Comparison of ENCODE assay signal across 18 cellular contexts in the genomic region with DNA sequence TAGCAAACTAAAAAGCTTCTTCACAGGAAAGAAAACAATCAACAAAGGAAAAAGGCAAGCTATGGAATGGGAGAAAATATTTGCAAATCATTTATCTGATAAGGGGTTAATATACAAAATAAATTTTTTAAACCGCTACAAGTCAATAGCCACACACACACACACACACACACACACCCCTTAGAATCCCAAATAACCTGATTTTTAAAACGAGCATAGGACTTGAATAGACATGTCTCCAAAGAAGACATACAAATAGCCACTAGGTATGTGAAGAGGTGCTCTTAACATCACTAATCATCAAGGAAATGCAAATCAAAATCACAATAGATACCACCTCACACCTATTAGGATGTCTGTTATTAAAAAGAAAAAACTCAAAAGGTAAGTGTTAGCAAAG.
"Had no signal": no experiment of that assay in that cellular context is flagged by ENCODE, and none has a peak within 500 bp of the region (broad histone marks: within the 10 kb centered on the region; RNA-seq: fewer than 3 reads in every experiment).

No MANE protein-coding gene starts in this region.

- DNase-seq: activated CD4-positive, alpha-beta T cell treated with anti-CD3 and anti-CD28 coated beads for 36 hours; activated CD8-positive, alpha-beta memory T cell treated with anti-CD3 and anti-CD28 coated beads, Interleukin-2, amount 50 U/mL, for 48 hours; activated CD8-positive, alpha-beta T cell treated with anti-CD3 and anti-CD28 coated beads for 36 hours; activated naive CD4-positive, alpha-beta T cell treated with Interleukin-2 at 50 U/mL for 16 hours; caudate nucleus; colonic mucosa; gastrocnemius medialis; heart right ventricle; kidney; left ventricle myocardium inferior; ovary; stimulated activated CD4-positive, alpha-beta T cell treated with anti-CD3 and anti-CD28 coated beads, Interleukin-4, amount 100 ng/mL, for 1 hour; stimulated activated CD8-positive, alpha-beta memory T cell treated with anti-CD3 and anti-CD28 coated beads, Interleukin-4, amount 100 ng/mL, for 48 hours; upper lobe of right lung had no signal

- H3K4me3 ChIP-seq: colonic mucosa, gastrocnemius medialis, heart right ventricle, left ventricle myocardium inferior, ovary, upper lobe of right lung had no signal

- ATAC-seq: activated CD8-positive, alpha-beta T cell treated with anti-CD3 and anti-CD28 coated beads for 36 hours; gastrocnemius medialis; heart right ventricle; upper lobe of right lung had no signal

- H3K9me3 ChIP-seq: colonic mucosa, gastrocnemius medialis, upper lobe of right lung had no signal

- H3K4me3 Mint-ChIP-seq: activated CD4-positive, alpha-beta T cell treated with anti-CD3 and anti-CD28 coated beads for 36 hours; activated CD8-positive, alpha-beta T cell treated with anti-CD3 and anti-CD28 coated beads for 36 hours; activated T-helper 1 cell treated with anti-CD3 and anti-CD28 coated beads, Interleukin-12 subunit alpha, Interleukin-12 subunit beta, Interleukin-2, Interleukin-4 antibody, amounts not matched to agents 30 ng/mL and 10 ng/mL and 1 ng/mL, durations not matched to agents 14 hours and 24 hours and 36 hours; neural crest cell; stimulated activated naive CD8-positive, alpha-beta T cell treated with anti-CD3 and anti-CD28 coated beads, Interleukin-15, Interleukin-2, amounts not matched to agents 100 ng/mL and 50 ng/mL, for 24 hours had no signal

- H3K27ac Mint-ChIP-seq: activated CD4-positive, alpha-beta T cell treated with anti-CD3 and anti-CD28 coated beads for 36 hours; activated CD8-positive, alpha-beta T cell treated with anti-CD3 and anti-CD28 coated beads for 36 hours; activated T-helper 1 cell treated with anti-CD3 and anti-CD28 coated beads, Interleukin-12 subunit alpha, Interleukin-12 subunit beta, Interleukin-2, Interleukin-4 antibody, amounts not matched to agents 30 ng/mL and 10 ng/mL and 1 ng/mL, durations not matched to agents 14 hours and 24 hours and 36 hours had no signal

- H3K27ac ChIP-seq: colonic mucosa, gastrocnemius medialis, heart right ventricle, left ventricle myocardium inferior, ovary, upper lobe of right lung, VCaP had no signal

- H3K36me3 ChIP-seq: colonic mucosa, gastrocnemius medialis, heart right ventricle, left ventricle myocardium inferior, ovary, upper lobe of right lung had no signal

- H3K4me1 ChIP-seq: colonic mucosa, gastrocnemius medialis, heart right ventricle, left ventricle myocardium inferior, upper lobe of right lung had no signal
